ENCODE assay signal across 1 cellular context in genomic region chr7:157386979-157387800, GRCh38.
TF ChIP-seq lines count a peak whose summit lies in the region.

No MANE protein-coding gene starts in this region.

TF ChIP-seq in IMR-90, 13 proteins besides CTCF, POLR2A, EP300 and RAD21:
- TF ChIP-seq RCOR1 (IDR thresholded peaks at IDR 0.05; ENCODE audit: insufficient replicate concordance, low read length), result no peak
- peak; percentile 26; the same call in 1 of the 2 replicates for TF ChIP-seq SMC3 (IDR thresholded peaks at IDR 0.05; ENCODE audit: low read depth, low read length)
- no peak for TF ChIP-seq CEBPB (IDR thresholded peaks at IDR 0.05; ENCODE audit: low read depth, low read length)
- no peak for TF ChIP-seq NFE2L2 (IDR thresholded peaks at IDR 0.05; ENCODE audit: low read depth, low read length)
- no peak for TF ChIP-seq CHD1 (IDR thresholded peaks at IDR 0.05; ENCODE audit: low read depth, low read length)
- TF ChIP-seq MAZ (IDR thresholded peaks at IDR 0.05; ENCODE audit: borderline replicate concordance, low read depth, low read length), result no peak
- no peak for TF ChIP-seq MAFK (IDR thresholded peaks at IDR 0.05; ENCODE audit: low read depth, low read length)
- TF ChIP-seq MXI1 (IDR thresholded peaks at IDR 0.05; ENCODE audit: borderline replicate concordance, low read depth, low read length), result peak; percentile 83
- no peak for TF ChIP-seq ELK1 (IDR thresholded peaks at IDR 0.05; ENCODE audit: borderline replicate concordance, low read depth, low read length)
- TF ChIP-seq FOS (IDR thresholded peaks at IDR 0.05; ENCODE audit: low read depth, low read length), result peak; percentile 35; the same call in 1 of the 2 replicates
- TF ChIP-seq BHLHE40 (IDR thresholded peaks at IDR 0.05; ENCODE audit: low read depth, low read length), result peak; percentile 100
- TF ChIP-seq RFX5 (IDR thresholded peaks at IDR 0.05; ENCODE audit: low read depth, low read length), result no peak
- TF ChIP-seq USF2 (IDR thresholded peaks at IDR 0.05; ENCODE audit: low read depth, low read length), result peak; percentile 81
TF ChIP-seq in IMR-90: peak in this region for 5.
